24 cellular contexts compared by ENCODE assay signal in genomic region chr14:60553855-60554254, GRCh38. TPM values are rescaled to one million over a fixed set of nuclear protein-coding genes. Genes with fewer than 3 reads are reported as not detected.
DNase-seq lines count a peak whose midpoint lies in the region; ATAC-seq and TF ChIP-seq lines count a peak whose summit lies in the region.
"Had no signal": no experiment of that assay in that cellular context is flagged by ENCODE, and none has a peak within 500 bp of the region (broad histone marks: within the 10 kb centered on the region; RNA-seq: fewer than 3 reads in every experiment).

No MANE protein-coding gene starts in this region.

- no peaks in the 10 kb centered on the region for H4K20me1 ChIP-seq in IMR-90 (ENCODE audit: insufficient read depth, low read length)

- no peak overlapping the region for H2BK15ac ChIP-seq in IMR-90 (ENCODE audit: low read depth, low read length)

- no peaks in the 10 kb centered on the region for H3K36me3 Mint-ChIP-seq in activated CD8-positive, alpha-beta memory T cell treated with anti-CD3 and anti-CD28 coated beads, Interleukin-2, amount 10 ng/mL, durations not matched to agents 7 days and 5 days
- H3K36me3 Mint-ChIP-seq: CD8-positive, alpha-beta T cell had no signal

- no peak overlapping the region for H4K5ac ChIP-seq in IMR-90 (ENCODE audit: low read depth, low read length)

- no peaks in the 10 kb centered on the region for H3K9me3 ChIP-seq in IMR-90 (ENCODE audit: control insufficient read depth, insufficient read depth, low read length)
- H3K9me3 ChIP-seq: Peyer's patch had no signal

- no peak overlapping the region for H4K8ac ChIP-seq in IMR-90 (ENCODE audit: low read depth in 2 of 2, low read length in 2 of 2)

- no peak overlapping the region for H3K18ac ChIP-seq in IMR-90 (ENCODE audit: low read depth, low read length)

- no peaks in the 10 kb centered on the region for H3K4me1 ChIP-seq in IMR-90 (ENCODE audit: control insufficient read depth, insufficient read depth, low read length)
- H3K4me1 ChIP-seq: Peyer's patch had no signal

- WGBS in IMR-90 (ENCODE audit: extremely low coverage in 2 of 2, insufficient read length in 1 of 2), 2 experiments = no CpG with 5 or more reads among the region's 1 CpG

- H3K4me3 ChIP-seq in IMR-90 (ENCODE audit: insufficient read depth, low read depth, low read length) = no peak overlapping the region
- H3K4me3 ChIP-seq in epithelial cell of esophagus (ENCODE audit: low read length) = no peak overlapping the region
- H3K4me3 ChIP-seq: Peyer's patch had no signal

- H3K27me3 ChIP-seq in IMR-90 (ENCODE audit: control insufficient read depth, insufficient read depth, low read length) = peaks cover 4% of the 10 kb centered on the region
- H3K27me3 ChIP-seq: Peyer's patch had no signal

- TF ChIP-seq CTCF in IMR-90 (conservative IDR thresholded peaks at IDR 0.05; ENCODE audit: low read depth, low read length) = no peak
- no peak for TF ChIP-seq CTCF in epithelial cell of esophagus (IDR thresholded peaks at IDR 0.05; ENCODE audit: insufficient read depth, low read depth, low read length, missing control alignments)

- CTCF ChIA-PET in IMR-90 (lab: Yijun Ruan, JAX) = interaction anchor here (0.5 kb wide), 1 partner anchor 437 kb away, joined by 3 read pairs; no protein-coding TSS in a partner anchor
- CTCF ChIA-PET in activated CD8-positive, alpha-beta memory T cell treated with anti-CD3 and anti-CD28 coated beads, Interleukin-2, amount 10 ng/mL, durations not matched to agents 7 days and 5 days (lab: Charles Lee) = no interaction called here

- H3K56ac ChIP-seq in IMR-90 (ENCODE audit: extremely low read depth, insufficient read depth, low read length) = no peak overlapping the region

- no peak overlapping the region for H2BK5ac ChIP-seq in IMR-90 (ENCODE audit: low read depth, low read length, poor library complexity, severe bottlenecking)

- no peaks in the 10 kb centered on the region for H3K9me1 ChIP-seq in IMR-90 (ENCODE audit: insufficient read depth, low read length)

- no peak overlapping the region for H3K9ac ChIP-seq in IMR-90 (ENCODE audit: low read depth, low read length)

- H2AFZ ChIP-seq in IMR-90 (replicated peaks; ENCODE audit: low read length, poor library complexity) = no peak overlapping the region

- H3K23ac ChIP-seq in IMR-90 (ENCODE audit: low read depth, low read length) = no peak overlapping the region

- peaks cover 25% of the 10 kb centered on the region for H3K27me3 Mint-ChIP-seq in activated CD8-positive, alpha-beta memory T cell treated with anti-CD3 and anti-CD28 coated beads, Interleukin-2, amount 10 ng/mL, durations not matched to agents 7 days and 5 days

- no peak overlapping the region for H4K91ac ChIP-seq in IMR-90 (ENCODE audit: insufficient read depth, low read depth, low read length)

- H3K4ac ChIP-seq in IMR-90 (ENCODE audit: low read depth, low read length) = no peak overlapping the region

- TF ChIP-seq RAD21 in IMR-90 (IDR thresholded peaks at IDR 0.05; ENCODE audit: low read length) = no peak

- H3K79me1 ChIP-seq in IMR-90 (ENCODE audit: low read depth in 1 of 2, low read length in 2 of 2) = no peaks in the 10 kb centered on the region

- POLR2A ChIA-PET in IMR-90 (lab: Charles Lee; ENCODE audit: unreplicated experiment) = no interaction called here

- H3K4me1 Mint-ChIP-seq in activated CD8-positive, alpha-beta memory T cell treated with anti-CD3 and anti-CD28 coated beads, Interleukin-2, amount 10 ng/mL, durations not matched to agents 7 days and 5 days = no peaks in the 10 kb centered on the region
- H3K4me1 Mint-ChIP-seq: IgD-negative memory B cell had no signal

- H3K4me3 Mint-ChIP-seq in activated CD8-positive, alpha-beta memory T cell treated with anti-CD3 and anti-CD28 coated beads, Interleukin-2, amount 10 ng/mL, durations not matched to agents 7 days and 5 days = no peak overlapping the region
- H3K4me3 Mint-ChIP-seq: CD8-positive, alpha-beta T cell; IgD-negative memory B cell had no signal

- H2BK120ac ChIP-seq in IMR-90 (ENCODE audit: low read depth, low read length) = no peak overlapping the region

- no peak overlapping the region for H2AK9ac ChIP-seq in IMR-90 (replicated peaks; ENCODE audit: low read depth, low read length, poor library complexity)

- in situ Hi-C loops in IMR-90 (cut with MboI; ENCODE audit: low sequenced_read_pairs) = loop anchor here (25.0 kb wide), 1 partner anchor 492 kb away; no protein-coding TSS in a partner anchor

- H2BK20ac ChIP-seq in IMR-90 (ENCODE audit: low read depth, low read length) = no peak overlapping the region

- no TSS peak for BruUV-seq in IMR-90 (replicated peaks; lab: Mats Ljungman, UMichigan)

- dilution Hi-C loops in IMR-90 (cut with HindIII; ENCODE audit: low sequenced_read_pairs, unreplicated experiment) = no loop called here

- DNase-seq in EH (ENCODE audit: low read depth) (peak; percentile 7), IMR-90 (no peak), epithelial cell of esophagus (ENCODE audit: low read depth) (peak; percentile 19), myocyte (ENCODE audit: low read depth) (peak; percentile 43), NCI-H1930 (lab: John Stamatoyannopoulos, UW) (no peak), NCI-H2171 (lab: John Stamatoyannopoulos, UW) (no peak)
- no peak for DNase-seq in activated CD8-positive, alpha-beta memory T cell treated with anti-CD3 and anti-CD28 coated beads, Interleukin-2, amount 10 ng/mL, durations not matched to agents 7 days and 5 days
- DNase-seq: ACHN; AML-193; C1 segment of cervical spinal cord; CD8-positive, alpha-beta T cell; DMS153; MM.1S; NCI-H1092 treated with DMSO at 0.1 percent for 48 hours; NCI-H146; NCI-H2081; NCI-H2171 treated with DMSO at 0.1 percent for 48 hours; NCI-H524 treated with DMSO at 0.1 percent for 48 hours; Peyer's patch had no signal

- no peaks in the 10 kb centered on the region for H3K9me3 Mint-ChIP-seq in activated CD8-positive, alpha-beta memory T cell treated with anti-CD3 and anti-CD28 coated beads, Interleukin-2, amount 10 ng/mL, durations not matched to agents 7 days and 5 days (ENCODE audit: low read depth)
- H3K9me3 Mint-ChIP-seq: CD8-positive, alpha-beta T cell had no signal

- no peak overlapping the region for H2AK5ac ChIP-seq in IMR-90 (ENCODE audit: low read depth, low read length)

- no peak overlapping the region for H3K4me2 ChIP-seq in IMR-90 (ENCODE audit: low read depth, low read length)

- H3K14ac ChIP-seq in IMR-90 (replicated peaks; ENCODE audit: low read depth, low read length) = no peak overlapping the region

- intact Hi-C loops in IMR-90 (cut with micrococcal nuclease) = no loop called here

- H3K36me3 ChIP-seq in IMR-90 (ENCODE audit: control insufficient read depth, insufficient read depth, low read length) = no peaks in the 10 kb centered on the region
- H3K36me3 ChIP-seq: Peyer's patch had no signal

- no peak for TF ChIP-seq POLR2A in IMR-90 (IDR thresholded peaks at IDR 0.05; ENCODE audit: low read depth, low read length)

- ATAC-seq in IMR-90 (ENCODE audit: low read depth) (peak; percentile 37; the same call in 1 of the 2 replicates), HG02623 (IDR thresholded peaks at IDR 0.05; ENCODE audit: unreplicated experiment) (no peak)
- ATAC-seq in activated CD8-positive, alpha-beta memory T cell treated with anti-CD3 and anti-CD28 coated beads, Interleukin-2, amount 10 ng/mL, durations not matched to agents 7 days and 5 days = no peak
- ATAC-seq: CD8-positive, alpha-beta T cell; SK-N-SH treated with all-trans-retinoic acid at 6 μM for 48 hours had no signal

- H3K27ac Mint-ChIP-seq in activated CD8-positive, alpha-beta memory T cell treated with anti-CD3 and anti-CD28 coated beads, Interleukin-2, amount 10 ng/mL, durations not matched to agents 7 days and 5 days = no peak overlapping the region
- H3K27ac Mint-ChIP-seq: CD8-positive, alpha-beta T cell; IgD-negative memory B cell had no signal

- H3K27ac ChIP-seq in IMR-90 (ENCODE audit: insufficient read depth, low read length) = no peak overlapping the region
- H3K27ac ChIP-seq: Peyer's patch had no signal

TF ChIP-seq in IMR-90, 13 proteins besides CTCF, POLR2A, EP300 and RAD21:
- TF ChIP-seq CEBPB (IDR thresholded peaks at IDR 0.05; ENCODE audit: low read depth, low read length) (peak; percentile 77), BHLHE40 (IDR thresholded peaks at IDR 0.05; ENCODE audit: low read depth, low read length) (no peak)

RNA-seq across cellular contexts. Expression of gene SIX6, which starts 44.9 kb away (rescaled TPM):
- total RNA-seq in IMR-90 (2012; rRNA removed) = not detected in 2 replicates
- polyA plus RNA-seq in IMR-90 (2012; rRNA removed) = not detected in 2 replicates
- polyA plus RNA-seq in IMR-90 (2012; cell fraction: cytosol; rRNA removed) = not detected in 2 replicates
- polyA plus RNA-seq in IMR-90 (2012; cell fraction: nucleus; rRNA removed; ENCODE audit: low replicate concordance) = not detected in 2 replicates
- total RNA-seq in myocyte = 0.08 TPM in 1 of 2 replicates, not detected in the other
- 0.08 TPM for polyA plus RNA-seq in myocyte (2012)
- not detected for total RNA-seq in activated CD8-positive, alpha-beta memory T cell treated with anti-CD3 and anti-CD28 coated beads, Interleukin-2, amount 10 ng/mL, durations not matched to agents 7 days and 5 days
- total RNA-seq: CD8-positive, alpha-beta T cell; H1; OCI-LY7; Peyer's patch had no signal
- polyA plus RNA-seq: IgD-negative memory B cell had no signal

Comparison
In these comparisons a context has a peak if more than half of its experiments do, and no peak if none do; other contexts are left out.
1. DNase-seq: peak in EH (single experiment), epithelial cell of esophagus (single experiment) and myocyte (single experiment); none in IMR-90 (single experiment), activated CD8-positive, alpha-beta memory T cell treated with anti-CD3 and anti-CD28 coated beads, Interleukin-2, amount 10 ng/mL, durations not matched to agents 7 days and 5 days (single experiment), NCI-H1930 (0 of 2) and NCI-H2171 (single experiment).